In genomic region chr1:154154534-154155181, GRCh38 we compare ENCODE assay signal across 9 cellular contexts. TPM values are rescaled to one million over a fixed set of nuclear protein-coding genes. Genes with fewer than 3 reads are reported as not detected.
DNase-seq lines count a peak whose midpoint lies in the region; ATAC-seq, FAIRE-seq and TF ChIP-seq lines count a peak whose summit lies in the region.
"Had no signal": no experiment of that assay in that cellular context is flagged by ENCODE, and none has a peak within 500 bp of the region (broad histone marks: within the 10 kb centered on the region; RNA-seq: fewer than 3 reads in every experiment).

TSS of gene NUP210L (minus strand) at chr1:154155073.

- no peak within 1 kb of the TSS for H2BK15ac ChIP-seq in H1 (ENCODE audit: low read length)

- FAIRE-seq in H1 (lab: Jason Lieb, UNC) = no peak

- H3K27me3 ChIP-seq in A673 (replicated peaks; ENCODE audit: insufficient read depth, low read depth, low read length, poor library complexity) (no peaks in the 10 kb centered on the region), H1 (replicated peaks in 1 of 4; ENCODE audit: control insufficient read depth in 3 of 4, extremely low read depth in 1 of 4, insufficient read depth in 3 of 4, low read length in 3 of 4) (no peaks in the 10 kb centered on the region), muscle layer of duodenum (ENCODE audit: low read depth, low read length) (no peaks in the 10 kb centered on the region)
- H3K27me3 ChIP-seq: MG63 had no signal

- no peak within 1 kb of the TSS for H3K14ac ChIP-seq in H1 (ENCODE audit: insufficient read length)

- TF ChIP-seq RAD21 in H1 (IDR thresholded peaks at IDR 0.05 in 1 of 2, conservative IDR thresholded peaks at IDR 0.05 in 1 of 2; ENCODE audit: low read depth in 2 of 2, low read length in 2 of 2) = peak in 1 of 2 experiments; percentile 12; a peak in 1 of 4 replicates

- H3K18ac ChIP-seq in H1 (ENCODE audit: extremely low read depth, low read length) = 0 out of 2 replicates have a peak within 1 kb of the TSS, but pooled peaks have one; percentile 13

- H3K36me3 Mint-ChIP-seq in IgD-negative memory B cell = peaks cover 3% of the 10 kb centered on the region

- H3K27ac ChIP-seq in A673 (ENCODE audit: low read depth, low read length, poor library complexity, severe bottlenecking) (peak within 1 kb of the TSS; percentile 5), H1 (ENCODE audit: low read depth, low read length) (no peak within 1 kb of the TSS; the same call in 1 of the 2 replicates), muscle layer of duodenum (ENCODE audit: low read length) (peak within 1 kb of the TSS; percentile 62)

- intact Hi-C loops in A673 (cut with micrococcal nuclease; ENCODE audit: unreplicated experiment) = no loop called here

- no peak within 1 kb of the TSS for H3K23ac ChIP-seq in H1 (ENCODE audit: insufficient read length)

- H2BK5ac ChIP-seq in H1 (ENCODE audit: low read depth, low read length) = no peak within 1 kb of the TSS

- H3K23me2 ChIP-seq in H1 (ENCODE audit: low read depth, low read length) = no peaks in the 10 kb centered on the region; the same call in 1 of the 2 replicates

- H3K4ac ChIP-seq in H1 (replicated peaks; ENCODE audit: insufficient read length, low read depth, low read length) = no peak within 1 kb of the TSS

- no peak within 1 kb of the TSS for H2AFZ ChIP-seq in H1 (ENCODE audit: low read length)

- H3K4me1 Mint-ChIP-seq in IgD-negative memory B cell = peaks cover 13 to 24% (median 19%) of the 10 kb centered on the region in 3 donors

- no peak within 1 kb of the TSS for H4K8ac ChIP-seq in H1 (ENCODE audit: extremely low read depth, insufficient read depth, low read length)

- no peak for DNase-seq in A673 (ENCODE audit: low spot score)
- DNase-seq in H1 (ENCODE audit: low read depth in 1 of 2, low spot score in 2 of 2) = peak; percentile 23 to 75
- no peak for DNase-seq in NCI-H524 (lab: John Stamatoyannopoulos, UW)
- DNase-seq in GDM1 (lab: John Stamatoyannopoulos, UW) = no peak
- no peak for DNase-seq in activated T-cell treated with anti-CD3 and anti-CD28 coated beads, Interleukin-2, amount 50 U/mL, for 48 hours
- DNase-seq: MG63 had no signal

- H2BK120ac ChIP-seq in H1 (replicated peaks; ENCODE audit: low read depth, low read length) = no peak within 1 kb of the TSS

- no peak within 1 kb of the TSS for H4K5ac ChIP-seq in H1 (ENCODE audit: insufficient read length, low read depth, low read length)

- ATAC-seq in GM18511 (IDR thresholded peaks at IDR 0.05; ENCODE audit: unreplicated experiment) = no peak

- H2AK5ac ChIP-seq in H1 (ENCODE audit: low read depth, low read length) = peak within 1 kb of the TSS; percentile 56; the same call in 1 of the 2 replicates

- no peak for TF ChIP-seq EP300 in H1 (IDR thresholded peaks at IDR 0.05; ENCODE audit: borderline replicate concordance in 1 of 2, low read depth in 2 of 2, low read length in 2 of 2)

- peaks cover 7% of the 10 kb centered on the region for H3K4me1 ChIP-seq in A673 (ENCODE audit: insufficient read depth, low read length, poor library complexity, severe bottlenecking)
- peaks cover 0 to 3% (median 0%) of the 10 kb centered on the region in 4 experiments; a peak in 1 of 7 replicates for H3K4me1 ChIP-seq in H1 (replicated peaks in 1 of 4; ENCODE audit: control insufficient read depth in 3 of 4, insufficient read depth in 4 of 4, low read length in 3 of 4)
- H3K4me1 ChIP-seq in muscle layer of duodenum (ENCODE audit: control insufficient read depth in 1 of 2, insufficient read depth in 2 of 2, low read length in 2 of 2) = peaks cover 0 to 12% of the 10 kb centered on the region in 2 donors

- no peaks in the 10 kb centered on the region for H3K9me3 ChIP-seq in A673 (ENCODE audit: low read depth, low read length, poor library complexity, severe bottlenecking)
- H3K9me3 ChIP-seq in H1 (ENCODE audit: insufficient read depth in 2 of 2, low read depth in 1 of 2, low read length in 1 of 2) = no peaks in the 10 kb centered on the region
- no peaks in the 10 kb centered on the region for H3K9me3 ChIP-seq in muscle layer of duodenum (ENCODE audit: control insufficient read depth in 1 of 2, low read length in 2 of 2)
- H3K9me3 ChIP-seq: MG63 had no signal

- H3K4me2 ChIP-seq in H1 (ENCODE audit: insufficient read depth in 1 of 2, low read depth in 2 of 2, low read length in 2 of 2) = no peak within 1 kb of the TSS

- H3K27ac Mint-ChIP-seq in IgD-negative memory B cell = peak within 1 kb of the TSS; percentile 15 to 86 (median 67)

- no peak within 1 kb of the TSS for H2BK20ac ChIP-seq in H1 (ENCODE audit: low read length)

- H3K4me3 ChIP-seq in A673 (ENCODE audit: low read depth, low read length, poor library complexity, severe bottlenecking) = no peak within 1 kb of the TSS
- no peak within 1 kb of the TSS for H3K4me3 ChIP-seq in H1 (ENCODE audit: extremely low read depth in 1 of 4, insufficient read depth in 2 of 4, low read depth in 3 of 4, low read length in 4 of 4)
- H3K4me3 ChIP-seq in muscle layer of duodenum (ENCODE audit: low read depth in 1 of 2, low read length in 2 of 2) = no peak within 1 kb of the TSS
- H3K4me3 ChIP-seq: MG63 had no signal

- H3K27me3 Mint-ChIP-seq in IgD-negative memory B cell = no peaks in the 10 kb centered on the region

- TF ChIP-seq CTCF in A673 (conservative IDR thresholded peaks at IDR 0.05; ENCODE audit: low read depth, low read length) = no peak
- 0 out of 4 replicates have a peak, but pooled peaks of 1 of the 3 experiments have one; percentile 6 for TF ChIP-seq CTCF in H1 (IDR thresholded peaks at IDR 0.05; ENCODE audit: control extremely low read depth in 1 of 3, insufficient read depth in 1 of 3, low read depth in 1 of 3, low read length in 3 of 3)

- POLR2A ChIA-PET in A673 (lab: Charles Lee; ENCODE audit: low non-redundant PET) (no interaction called here), H1 (lab: Charles Lee; ENCODE audit: partially characterized antibody) (interaction anchor here (0.7 to 5.5 kb wide), 9 partner anchors 13 to 163 kb away, joined by 3 to 35 read pairs (median 5); partner anchors contain the start of gene RPS27)

- CTCF ChIA-PET in A673 (lab: Charles Lee) (no interaction called here), H1 (lab: Charles Lee; ENCODE audit: partially characterized antibody) (interaction anchor here (0.6 to 1.6 kb wide), 2 partner anchors 9 to 128 kb away, joined by 3 read pairs; no protein-coding TSS in a partner anchor)

- H3K56ac ChIP-seq in H1 (replicated peaks; ENCODE audit: insufficient read length, low read depth, low read length) = no peak within 1 kb of the TSS

- H3K36me3 ChIP-seq in A673 (ENCODE audit: insufficient read depth, low read length, poor library complexity, severe bottlenecking) (peaks cover 41% of the 10 kb centered on the region), H1 (ENCODE audit: control insufficient read depth in 2 of 4, insufficient read depth in 4 of 4, low read length in 3 of 4) (peaks cover 3 to 44% (median 23%) of the 10 kb centered on the region in 4 experiments; a peak in 6 of 8 replicates), muscle layer of duodenum (ENCODE audit: control insufficient read depth in 1 of 2, insufficient read depth in 2 of 2, low read length in 2 of 2) (peaks cover 13 to 21% of the 10 kb centered on the region in 2 donors)

- no peaks in the 10 kb centered on the region for H3K9me3 Mint-ChIP-seq in IgD-negative memory B cell

- H4K20me1 ChIP-seq in H1 (replicated peaks in 1 of 2; ENCODE audit: control insufficient read depth in 1 of 2, insufficient read depth in 2 of 2, low read length in 2 of 2) = peaks cover 0 to 5% of the 10 kb centered on the region in 2 experiments

- peak within 1 kb of the TSS; percentile 18; the same call in 1 of the 2 replicates for H2BK12ac ChIP-seq in H1 (ENCODE audit: low read depth, low read length)

- H3K79me2 ChIP-seq in H1 (ENCODE audit: control insufficient read depth in 1 of 2, insufficient read depth in 2 of 2, low read length in 2 of 2) = 0 out of 4 replicates have a peak, but pooled peaks cover 0 to 2% of the 10 kb centered on the region in 2 experiments

- no peak within 1 kb of the TSS for H3K4me3 Mint-ChIP-seq in IgD-negative memory B cell

- 84% methylated on average over 29 of the region's 29 CpGs; no CpG with 5 or more reads in 1 of the 2 experiments for WGBS in H1 (ENCODE audit: extremely low coverage in 1 of 2, insufficient coverage in 1 of 2, insufficient read length in 1 of 2, insufficient replicate concordance in 2 of 2, low coverage in 1 of 2, low lambda C conversion rate in 2 of 2, missing lambda C conversion rate in 1 of 2), 2 experiments

- TF ChIP-seq POLR2A in H1 (IDR thresholded peaks at IDR 0.05; ENCODE audit: control extremely low read depth in 1 of 2, low read depth in 2 of 2, low read length in 2 of 2) = no peak; a peak in 1 of 3 replicates

- BruUV-seq in A673 (replicated peaks; lab: Mats Ljungman, UMichigan) = no TSS peak

- no peaks in the 10 kb centered on the region for H3K79me1 ChIP-seq in H1 (ENCODE audit: low read depth, low read length)

- H4K91ac ChIP-seq in H1 (replicated peaks; ENCODE audit: insufficient read length, low read length) = no peak within 1 kb of the TSS

- H3K9ac ChIP-seq in H1 (replicated peaks in 1 of 4; ENCODE audit: extremely low read depth in 1 of 4, low read depth in 3 of 4, low read length in 3 of 4) = no peak within 1 kb of the TSS

TF ChIP-seq in H1, 55 proteins besides CTCF, POLR2A, EP300 and RAD21 (continues in another document):
- TF ChIP-seq NANOG (IDR thresholded peaks at IDR 0.05; ENCODE audit: insufficient read depth, low read depth, low read length, poor library complexity, severe bottlenecking) (no peak), E2F6 (IDR thresholded peaks at IDR 0.05) (peak; percentile 97), JUN (IDR thresholded peaks at IDR 0.05; ENCODE audit: low read depth, low read length) (no peak), SIRT6 (IDR thresholded peaks at IDR 0.05; ENCODE audit: low read length) (no peak)

RNA-seq across cellular contexts. Expression of gene NUP210L, which starts in this region (rescaled TPM):
- 0.04 and 0.09 TPM in 2 replicates for total RNA-seq in A673 (2021)
- polyA plus RNA-seq in IgD-negative memory B cell = not detected
- total RNA-seq in H1 (2021; fragmentation: NEBNext Ultra II Directional; extraction: Animal tissue kit (Norgen Biotek cat#: 25700)) = not detected in 2 replicates
- polyA plus RNA-seq in H1 (2011; rRNA removed) = not detected in 2 replicates
- polyA plus RNA-seq in H1 (2011; cell fraction: cytosol; rRNA removed) = not detected
- polyA plus RNA-seq in H1 (2011; cell fraction: nucleus; rRNA removed) = 0.04 TPM
- 0.03 TPM in 1 of 4 replicates, not detected in the others for polyA plus RNA-seq in H1 (2012, experiment 1 of 2)
- polyA plus RNA-seq in H1 (2012, experiment 2 of 2) = not detected
- polyA plus RNA-seq in H1 (2013, experiment 1 of 2) = not detected
- polyA plus RNA-seq in H1 (2013, experiment 2 of 2) = under 0.01 TPM
- polyA minus RNA-seq in H1 (2011; rRNA and poly(A)+ RNA removed) = 0.24 TPM in 1 of 2 replicates, not detected in the other
- not detected for polyA minus RNA-seq in H1 (2011; cell fraction: cytosol; rRNA and poly(A)+ RNA removed)
- polyA minus RNA-seq in H1 (2011; cell fraction: nucleus; rRNA and poly(A)+ RNA removed) = not detected

Comparison
In these comparisons a context has a peak if more than half of its experiments do, and no peak if none do; other contexts are left out.
1. Peak in DNase-seq in H1; RNA of the gene not detected or under 1 TPM.